ENCODE assay signal across 8 cellular contexts in genomic region chr4:2462992-2463762, GRCh38. TPM values are rescaled to one million over a fixed set of nuclear protein-coding genes. Genes with fewer than 3 reads are reported as not detected.
A peak's percentile ranks its signal among the peaks of the same experiment; 100 is the strongest.
DNase-seq lines count a peak whose midpoint lies in the region; ATAC-seq and TF ChIP-seq lines count a peak whose summit lies in the region.

No MANE protein-coding gene starts in this region.

- H3K9me3 ChIP-seq in esophagus squamous epithelium: no peaks in the 10 kb centered on the region
- H3K9me3 ChIP-seq in prostate gland: no peaks in the 10 kb centered on the region

- ATAC-seq in GM21576 (IDR thresholded peaks at IDR 0.05; ENCODE audit: unreplicated experiment): no peak

- POLR2A ChIA-PET in RWPE1 (lab: Yijun Ruan, JAX; ENCODE audit: low non-redundant PET): no interaction called here

- intact Hi-C loops in esophagus squamous epithelium (cut with DNase I) (no loop called here), prostate gland (cut with DNase I) (loop anchor here (5.0 to 10.0 kb wide), 2 partner anchors 241 to 402 kb away; no protein-coding TSS in a partner anchor)

- TF ChIP-seq POLR2A in esophagus squamous epithelium (IDR thresholded peaks at IDR 0.05) (no peak), prostate gland (IDR thresholded peaks at IDR 0.05) (no peak)

- DNase-seq in ELF-1 (ENCODE audit: low read depth, low spot score) (peak; percentile 23), RWPE1 (ENCODE audit: low spot score) (no peak), esophagus squamous epithelium (lab: John Stamatoyannopoulos, UW) (no peak), prostate gland (ENCODE audit: low spot score) (no peak), DMS79 (lab: John Stamatoyannopoulos, UW) (no peak), amygdala (lab: John Stamatoyannopoulos, UW) (no peak), midbrain (lab: John Stamatoyannopoulos, UW) (no peak)

- CTCF ChIA-PET in RWPE1 (lab: Yijun Ruan, JAX): interaction anchor here (1.2 kb wide), 1 partner anchor 243 kb away, joined by 4 read pairs; no protein-coding TSS in a partner anchor

- WGBS in esophagus squamous epithelium, 2 donors: 43 to 78% methylated on average over 2 to 10 of the region's 35 CpGs
- WGBS in prostate gland: 39% methylated on average over 32 of the region's 35 CpGs

- H3K4me1 ChIP-seq in esophagus squamous epithelium (peaks cover 15 to 25% (median 18%) of the 10 kb centered on the region in 3 donors), prostate gland (replicated peaks) (no peaks in the 10 kb centered on the region)

- TF ChIP-seq CTCF in RWPE1 (conservative IDR thresholded peaks at IDR 0.05; ENCODE audit: low read depth) (peak; percentile 33; the same call in 1 of the 2 replicates), esophagus squamous epithelium (IDR thresholded peaks at IDR 0.05) (no peak), prostate gland (IDR thresholded peaks at IDR 0.05) (no peak)

- H3K27ac ChIP-seq in RWPE1: peak overlapping the region; percentile 36; the same call in 1 of the 2 replicates
- H3K27ac ChIP-seq in esophagus squamous epithelium: peak overlapping the region in 2 of 4 donors; percentile 66 to 70
- peak overlapping the region in 1 of 2 donors; percentile 48 for H3K27ac ChIP-seq in prostate gland

- H3K27me3 ChIP-seq in esophagus squamous epithelium: peaks cover 0 to 34% (median 0%) of the 10 kb centered on the region in 4 donors
- no peaks in the 10 kb centered on the region for H3K27me3 ChIP-seq in prostate gland (replicated peaks; ENCODE audit: insufficient read depth)

- H3K36me3 ChIP-seq in esophagus squamous epithelium (no peaks in the 10 kb centered on the region), prostate gland (no peaks in the 10 kb centered on the region)

- H3K4me3 ChIP-seq in esophagus squamous epithelium (peak overlapping the region; percentile 46 to 76 (median 58)), prostate gland (peak overlapping the region; percentile 45 to 52)

RNA-seq across cellular contexts. Expression of gene RNF4, which starts 5.7 kb away (rescaled TPM):
- total RNA-seq in esophagus squamous epithelium: 10 to 100 TPM; 29.6 to 38.1 (median 32.6) TPM
- 10 to 100 TPM; 33.9 to 56.1 TPM for total RNA-seq in prostate gland

RNA-seq across cellular contexts. Expression of gene CFAP99, which starts 44.4 kb away (rescaled TPM):
- under 1 TPM in 1 of 4 donors, not detected in 3; 0.11 TPM for total RNA-seq in esophagus squamous epithelium
- total RNA-seq in prostate gland: 1 to 10 TPM in 1 of 2 donors, under 1 TPM in 1; 0.18 to 7.4 TPM

RNA-seq across cellular contexts. Expression of gene ZFYVE28, which starts 44.7 kb away (rescaled TPM):
- total RNA-seq in esophagus squamous epithelium: 1 to 10 TPM; 5.1 to 8.5 (median 8.2) TPM
- 10 to 100 TPM in 1 of 2 donors, 1 to 10 TPM in 1; 6.6 to 30.2 TPM for total RNA-seq in prostate gland
